In the genomic region with DNA sequence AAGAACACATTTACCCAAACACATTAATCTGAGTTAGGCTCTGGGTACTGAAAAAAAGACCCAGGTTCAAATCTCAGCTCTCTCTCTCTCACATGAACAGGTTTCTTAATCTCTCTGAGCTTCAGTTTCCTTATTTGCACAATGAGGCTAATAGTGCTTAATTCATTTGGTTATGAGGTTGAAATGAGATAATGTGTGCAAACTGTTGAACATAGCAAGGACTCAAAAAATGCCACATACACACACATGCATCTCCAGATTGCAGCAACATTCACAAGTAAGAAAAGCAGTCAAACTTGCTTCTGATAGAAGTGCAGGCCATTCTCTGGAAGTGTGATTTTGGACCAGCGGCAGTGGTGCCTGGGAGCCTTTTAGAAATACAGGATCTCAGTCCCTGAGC, we compare ENCODE assay signal across 1 cellular context.
TF ChIP-seq lines count a peak whose summit lies in the region.

No MANE protein-coding gene starts in this region.

TF ChIP-seq in HEK293, 187 proteins besides CTCF, POLR2A, EP300 and RAD21:
- TF ChIP-seq, protein P1, sequence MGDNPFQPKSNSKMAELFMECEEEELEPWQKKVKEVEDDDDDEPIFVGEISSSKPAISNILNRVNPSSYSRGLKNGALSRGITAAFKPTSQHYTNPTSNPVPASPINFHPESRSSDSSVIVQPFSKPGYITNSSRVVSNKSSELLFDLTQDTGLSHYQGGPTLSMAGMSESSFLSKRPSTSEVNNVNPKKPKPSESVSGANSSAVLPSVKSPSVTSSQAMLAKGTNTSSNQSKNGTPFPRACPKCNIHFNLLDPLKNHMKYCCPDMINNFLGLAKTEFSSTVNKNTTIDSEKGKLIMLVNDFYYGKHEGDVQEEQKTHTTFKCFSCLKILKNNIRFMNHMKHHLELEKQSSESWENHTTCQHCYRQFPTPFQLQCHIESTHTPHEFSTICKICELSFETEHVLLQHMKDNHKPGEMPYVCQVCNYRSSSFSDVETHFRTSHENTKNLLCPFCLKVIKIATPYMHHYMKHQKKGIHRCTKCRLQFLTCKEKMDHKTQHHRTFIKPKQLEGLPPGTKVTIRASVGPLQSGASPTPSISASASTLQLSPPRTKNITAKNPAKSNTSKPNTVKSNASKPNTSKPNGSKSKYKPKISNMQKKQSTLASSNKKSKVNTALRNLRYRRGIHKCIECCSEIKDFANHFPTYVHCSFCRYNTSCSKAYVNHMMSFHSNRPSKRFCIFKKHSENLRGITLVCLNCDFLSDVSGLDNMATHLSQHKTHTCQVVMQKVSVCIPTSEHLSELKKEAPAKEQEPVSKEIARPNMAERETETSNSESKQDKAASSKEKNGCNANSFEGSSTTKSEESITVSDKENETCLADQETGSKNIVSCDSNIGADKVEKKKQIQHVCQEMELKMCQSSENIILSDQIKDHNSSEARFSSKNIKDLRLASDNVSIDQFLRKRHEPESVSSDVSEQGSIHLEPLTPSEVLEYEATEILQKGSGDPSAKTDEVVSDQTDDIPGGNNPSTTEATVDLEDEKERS (tag by site-specific recombination; IDR thresholded peaks at IDR 0.05) = no peak
- TF ChIP-seq SCRT2 (tag by site-specific recombination; IDR thresholded peaks at IDR 0.05) = peak; percentile 27; the same call in 1 of the 2 replicates
